In the genomic region with DNA sequence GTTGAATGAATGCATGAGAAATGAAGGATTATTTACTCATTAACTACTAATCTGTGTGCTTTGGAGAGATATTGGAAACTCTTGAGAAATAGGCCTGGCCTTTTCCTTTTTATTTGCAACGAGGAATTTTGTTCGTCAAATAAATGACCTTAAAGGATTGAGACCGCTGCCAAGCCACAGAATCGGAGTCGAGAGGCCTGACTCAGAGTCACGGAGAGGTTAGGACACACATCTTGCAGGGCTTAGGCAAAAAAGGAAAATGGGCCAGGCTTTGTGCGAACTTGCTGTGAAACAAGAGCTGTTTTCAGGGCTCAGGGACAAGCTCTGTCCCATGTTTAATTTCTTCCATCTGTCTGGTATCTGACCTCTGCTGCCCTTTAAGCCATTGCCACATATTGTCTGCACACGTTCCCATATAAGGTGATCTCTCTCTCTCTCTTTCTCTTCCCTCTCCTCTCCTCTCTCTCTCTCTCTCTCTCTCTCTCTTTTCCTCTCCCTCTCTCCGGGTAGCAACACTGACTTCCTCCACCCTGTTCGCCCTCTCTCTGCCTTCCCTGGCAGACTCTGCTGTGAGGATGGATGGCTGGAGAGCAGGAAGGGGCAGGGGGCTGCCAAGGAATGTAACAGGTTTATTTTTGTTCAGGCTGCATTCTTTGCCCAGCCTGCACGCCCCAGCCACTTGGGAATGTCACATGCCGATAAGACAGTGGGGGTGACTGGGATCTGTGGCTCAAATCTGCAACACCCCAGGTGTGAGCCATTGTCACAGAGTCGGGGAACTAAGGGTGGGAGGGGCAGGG, we compare ENCODE assay signal across 9 cellular contexts. TPM values are rescaled to one million over a fixed set of nuclear protein-coding genes. Genes with fewer than 3 reads are reported as not detected.
DNase-seq lines count a peak whose midpoint lies in the region; ATAC-seq and TF ChIP-seq lines count a peak whose summit lies in the region.
"Had no signal": no experiment of that assay in that cellular context is flagged by ENCODE, and none has a peak within 500 bp of the region (broad histone marks: within the 10 kb centered on the region; RNA-seq: fewer than 3 reads in every experiment).

No MANE protein-coding gene starts in this region.

- ATAC-seq in GM19467 (IDR thresholded peaks at IDR 0.05; ENCODE audit: unreplicated experiment) (no peak), GM18861 (IDR thresholded peaks at IDR 0.05; ENCODE audit: unreplicated experiment) (no peak), HG03521 (IDR thresholded peaks at IDR 0.05; ENCODE audit: unreplicated experiment) (no peak)

- no peak for TF ChIP-seq CTCF in epithelial cell of esophagus (IDR thresholded peaks at IDR 0.05; ENCODE audit: insufficient read depth, low read depth, low read length, missing control alignments)

- peak; percentile 93 for DNase-seq in ACHN
- peak; percentile 64 for DNase-seq in NCI-H82 (lab: John Stamatoyannopoulos, UW)
- DNase-seq in epithelial cell of esophagus (ENCODE audit: low read depth), result peak; percentile 89
- DNase-seq in mucosa of gallbladder (ENCODE audit: low spot score), result peak; percentile 84
- no peak for DNase-seq in NCI-H345 treated with DMSO at 0.1 percent for 48 hours (lab: John Stamatoyannopoulos, UW; ENCODE audit: unreplicated experiment)
- DNase-seq: CD8-positive, alpha-beta memory T cell had no signal

- in situ Hi-C loops in ACHN (cut with HindIII; ENCODE audit: low pct_ligation_motif_present, low pct_unique_long_range_greater_than_20kb, low sequenced_read_pairs), result no loop called here

- no peak overlapping the region for H3K4me3 ChIP-seq in epithelial cell of esophagus (ENCODE audit: low read length)

RNA-seq across cellular contexts. Expression of gene IFT81, which starts 14.9 kb away (rescaled TPM):
- 17.3 TPM for total RNA-seq in mucosa of gallbladder
